In the genomic region with DNA sequence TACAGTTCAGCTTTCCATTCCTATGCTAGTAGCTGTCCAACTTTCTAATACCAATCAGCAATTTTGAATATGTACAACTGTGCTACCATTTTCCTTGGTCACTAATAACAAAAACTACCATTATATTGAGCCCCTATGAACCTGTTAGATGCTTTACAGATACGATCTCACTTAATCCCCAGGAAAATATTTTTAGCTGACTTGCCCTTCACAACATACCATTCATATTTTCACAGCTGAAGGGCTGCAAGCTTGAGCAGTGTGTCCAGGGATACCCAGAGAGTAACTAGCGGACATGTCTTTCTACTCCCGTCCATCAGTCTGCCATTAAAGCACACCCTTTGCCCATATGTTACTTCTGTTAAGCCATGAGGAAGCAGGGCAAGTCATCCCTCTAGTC, we compare ENCODE assay signal across 14 cellular contexts.
"Had no signal": no experiment of that assay in that cellular context is flagged by ENCODE, and none has a peak within 500 bp of the region (broad histone marks: within the 10 kb centered on the region; RNA-seq: fewer than 3 reads in every experiment).

No MANE protein-coding gene starts in this region.

- H3K9me3 ChIP-seq: breast epithelium, gastrocnemius medialis, heart right ventricle, upper lobe of left lung had no signal

- ATAC-seq: activated CD4-positive, CD25-positive, alpha-beta regulatory T cell treated with anti-CD3 and anti-CD28 coated beads, Interleukin-2, amount 50 U/mL, for 24 hours; activated T-helper 17 cell treated with anti-CD3 and anti-CD28 coated beads, Interleukin-2, amount 50 U/mL, for 72 hours; gastrocnemius medialis; heart right ventricle; naive thymus-derived CD4-positive, alpha-beta T cell had no signal

- H3K36me3 ChIP-seq: breast epithelium, gastrocnemius medialis, heart right ventricle, upper lobe of left lung had no signal

- H3K4me3 Mint-ChIP-seq: activated T-helper 17 cell treated with anti-CD3 and anti-CD28 coated beads, Interleukin-2, amount 50 U/mL, for 72 hours; naive thymus-derived CD4-positive, alpha-beta T cell had no signal

- H3K27ac ChIP-seq: gastrocnemius medialis, heart right ventricle, skin epidermis had no signal

- H3K27me3 ChIP-seq: breast epithelium, heart right ventricle, upper lobe of left lung had no signal

- H3K36me3 Mint-ChIP-seq: naive thymus-derived CD4-positive, alpha-beta T cell had no signal

- DNase-seq: activated naive CD4-positive, alpha-beta T cell treated with Interleukin-2 at 50 U/mL for 16 hours; anterior cingulate cortex; erythroblast; gastrocnemius medialis; heart right ventricle; left colon; naive thymus-derived CD4-positive, alpha-beta T cell; stimulated activated CD4-positive, alpha-beta T cell treated with anti-CD3 and anti-CD28 coated beads, Interleukin-4, amount 100 ng/mL, for 24 hours; stimulated activated naive CD4-positive, alpha-beta T cell treated with Interleukin-2 at 50 U/mL for 16 hours had no signal

- H3K4me3 ChIP-seq: breast epithelium, gastrocnemius medialis, heart right ventricle, skin epidermis, upper lobe of left lung had no signal

- H3K4me1 Mint-ChIP-seq: activated T-helper 17 cell treated with anti-CD3 and anti-CD28 coated beads, Interleukin-2, amount 50 U/mL, for 72 hours; naive thymus-derived CD4-positive, alpha-beta T cell had no signal

- H3K4me1 ChIP-seq: gastrocnemius medialis had no signal

- H3K9me3 Mint-ChIP-seq: activated T-helper 17 cell treated with anti-CD3 and anti-CD28 coated beads, Interleukin-2, amount 50 U/mL, for 72 hours; naive thymus-derived CD4-positive, alpha-beta T cell had no signal

- H3K27ac Mint-ChIP-seq: activated T-helper 17 cell treated with anti-CD3 and anti-CD28 coated beads, Interleukin-2, amount 50 U/mL, for 72 hours; naive thymus-derived CD4-positive, alpha-beta T cell had no signal
